In the genomic region with DNA sequence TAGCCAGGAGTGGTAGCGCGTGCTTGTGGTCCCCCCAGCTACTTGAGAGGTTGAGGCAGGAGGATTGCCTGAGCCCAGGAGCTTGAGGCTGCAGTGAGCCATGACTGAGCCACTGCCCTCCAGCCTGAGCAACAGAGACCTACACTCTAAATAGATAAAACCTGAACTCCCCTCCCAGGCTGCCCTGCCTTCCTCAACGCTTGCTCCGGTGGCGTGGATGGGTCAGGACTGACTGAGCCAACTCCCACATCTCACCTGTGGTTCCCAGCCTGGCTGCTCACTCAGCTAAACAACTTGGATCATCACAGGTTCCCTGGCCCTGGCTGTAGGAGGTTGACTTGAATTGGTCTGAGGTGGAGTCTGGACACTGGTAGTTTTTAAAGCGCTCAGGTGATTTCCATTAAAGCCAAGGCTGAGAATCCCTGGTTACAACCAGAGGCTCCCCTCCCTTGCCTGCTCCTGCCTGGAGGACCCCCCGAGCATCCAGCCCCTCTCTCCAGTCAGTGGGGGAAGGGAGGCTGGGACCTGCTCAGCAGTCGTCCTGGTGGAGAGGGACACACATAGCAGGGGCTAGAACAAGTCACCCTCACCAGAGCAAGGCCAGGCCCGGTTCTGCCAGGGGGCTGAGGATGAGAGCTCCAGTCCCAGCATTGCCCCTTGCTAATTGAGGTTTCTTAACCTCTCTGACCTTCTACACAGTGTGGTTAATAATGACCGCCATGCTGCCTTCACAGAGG, we compare ENCODE assay signal across 18 cellular contexts. TPM values are rescaled to one million over a fixed set of nuclear protein-coding genes. Genes with fewer than 3 reads are reported as not detected.
DNase-seq lines count a peak whose midpoint lies in the region; ATAC-seq and TF ChIP-seq lines count a peak whose summit lies in the region.
"Had no signal": no experiment of that assay in that cellular context is flagged by ENCODE, and none has a peak within 500 bp of the region (broad histone marks: within the 10 kb centered on the region; RNA-seq: fewer than 3 reads in every experiment).

No MANE protein-coding gene starts in this region.

- H3K27me3 ChIP-seq in AG04450 (ENCODE audit: control insufficient read depth, insufficient read depth, low read length), result peaks cover 3% of the 10 kb centered on the region
- H3K27me3 ChIP-seq: colonic mucosa had no signal

- 0 out of 2 replicates have a peak, but pooled peaks have one; percentile 12 for TF ChIP-seq CTCF in AG04450 (IDR thresholded peaks at IDR 0.05; ENCODE audit: low read depth, low read length)
- TF ChIP-seq CTCF in GM12873 (IDR thresholded peaks at IDR 0.05; ENCODE audit: insufficient read depth, low read depth, low read length, missing control alignments), result peak; percentile 26
- peak; percentile 8 for TF ChIP-seq CTCF in astrocyte of the spinal cord (IDR thresholded peaks at IDR 0.05; ENCODE audit: low read depth, low read length)

- POLR2A ChIA-PET in AG04450 (lab: Yijun Ruan, JAX), result no interaction called here
- POLR2A ChIA-PET in activated CD4-positive, alpha-beta memory T cell treated with anti-CD3 and anti-CD28 coated beads, Interleukin-2, amount 10 ng/mL, durations not matched to agents 7 days and 5 days (lab: Charles Lee), result interaction anchor here (1.2 kb wide), 1 partner anchor 9 kb away, joined by 4 read pairs; no protein-coding TSS in a partner anchor

- DNase-seq in AG04450 (ENCODE audit: low read depth, low spot score) (no peak), astrocyte of the spinal cord (ENCODE audit: low read depth, low spot score) (no peak), islet precursor cell (peak; percentile 69), NCI-H748 (lab: John Stamatoyannopoulos, UW; ENCODE audit: unreplicated experiment) (no peak)
- no peak for DNase-seq in activated CD4-positive, alpha-beta memory T cell treated with anti-CD3 and anti-CD28 coated beads, Interleukin-2, amount 10 ng/mL, durations not matched to agents 7 days and 5 days
- DNase-seq: activated gamma-delta T cell treated with Interleukin-2 at 50 U/mL for 16 hours, Calu3, colonic mucosa, NCI-H2171 had no signal

- no peak overlapping the region for H3K27ac Mint-ChIP-seq in activated CD4-positive, alpha-beta memory T cell treated with anti-CD3 and anti-CD28 coated beads, Interleukin-2, amount 10 ng/mL, durations not matched to agents 7 days and 5 days
- H3K27ac Mint-ChIP-seq: mesothelial cell of epicardium; T-helper 1 cell treated with Interleukin-12 subunit alpha and Interleukin-12 subunit beta and Interleukin-4 antibody, amounts not matched to agents 30 μg/mL and 1 μg/mL, for 36 hours had no signal

- H3K9me3 Mint-ChIP-seq in activated CD4-positive, alpha-beta memory T cell treated with anti-CD3 and anti-CD28 coated beads, Interleukin-2, amount 10 ng/mL, durations not matched to agents 7 days and 5 days, result peaks cover 3% of the 10 kb centered on the region
- H3K9me3 Mint-ChIP-seq: mesothelial cell of epicardium; T-helper 1 cell treated with Interleukin-12 subunit alpha and Interleukin-12 subunit beta and Interleukin-4 antibody, amounts not matched to agents 30 μg/mL and 1 μg/mL, for 36 hours had no signal

- H3K27me3 Mint-ChIP-seq in activated CD4-positive, alpha-beta memory T cell treated with anti-CD3 and anti-CD28 coated beads, Interleukin-2, amount 10 ng/mL, durations not matched to agents 7 days and 5 days, result no peaks in the 10 kb centered on the region

- CTCF ChIA-PET in AG04450 (lab: Charles Lee), result interaction anchor here (1.4 to 2.6 kb wide), 2 partner anchors 26 to 252 kb away, joined by 4 to 11 read pairs; no protein-coding TSS in a partner anchor
- CTCF ChIA-PET in activated CD4-positive, alpha-beta memory T cell treated with anti-CD3 and anti-CD28 coated beads, Interleukin-2, amount 10 ng/mL, durations not matched to agents 7 days and 5 days (lab: Charles Lee), result interaction anchor here (2.1 to 10.2 kb wide), 2 partner anchors 16 to 17 kb away, joined by 8 to 154 read pairs; no protein-coding TSS in a partner anchor

- no peak overlapping the region for H3K27ac ChIP-seq in AG04450 (ENCODE audit: low read depth, low read length)
- H3K27ac ChIP-seq: colonic mucosa, KMS-11, neutrophil had no signal

- H3K9me3 ChIP-seq in AG04450 (ENCODE audit: control insufficient read depth, insufficient read depth, low read length), result no peaks in the 10 kb centered on the region
- H3K9me3 ChIP-seq: colonic mucosa, neutrophil had no signal

- peaks cover 50% of the 10 kb centered on the region for H3K4me1 Mint-ChIP-seq in activated CD4-positive, alpha-beta memory T cell treated with anti-CD3 and anti-CD28 coated beads, Interleukin-2, amount 10 ng/mL, durations not matched to agents 7 days and 5 days

- no peaks in the 10 kb centered on the region for H3K36me3 Mint-ChIP-seq in activated CD4-positive, alpha-beta memory T cell treated with anti-CD3 and anti-CD28 coated beads, Interleukin-2, amount 10 ng/mL, durations not matched to agents 7 days and 5 days (ENCODE audit: low read depth)
- H3K36me3 Mint-ChIP-seq: mesothelial cell of epicardium had no signal

- in situ Hi-C loops in astrocyte of the spinal cord (cut with HindIII; ENCODE audit: low sequenced_read_pairs), result no loop called here

- H3K4me3 ChIP-seq in AG04450 (ENCODE audit: low read depth, low read length), result no peak overlapping the region
- no peak overlapping the region for H3K4me3 ChIP-seq in astrocyte of the spinal cord (ENCODE audit: low read depth, low read length)
- H3K4me3 ChIP-seq: colonic mucosa had no signal

- no peak overlapping the region for H3K4me3 Mint-ChIP-seq in activated CD4-positive, alpha-beta memory T cell treated with anti-CD3 and anti-CD28 coated beads, Interleukin-2, amount 10 ng/mL, durations not matched to agents 7 days and 5 days
- H3K4me3 Mint-ChIP-seq: mesothelial cell of epicardium; T-helper 1 cell treated with Interleukin-12 subunit alpha and Interleukin-12 subunit beta and Interleukin-4 antibody, amounts not matched to agents 30 μg/mL and 1 μg/mL, for 36 hours had no signal

- ATAC-seq in HG03521 (IDR thresholded peaks at IDR 0.05; ENCODE audit: unreplicated experiment) (no peak), HG02870 (IDR thresholded peaks at IDR 0.05; ENCODE audit: unreplicated experiment) (no peak)
- ATAC-seq: activated CD4-positive, CD25-positive, alpha-beta regulatory T cell treated with anti-CD3 and anti-CD28 coated beads, Interleukin-2, amount 50 U/mL, for 24 hours; right cardiac atrium had no signal

RNA-seq across cellular contexts. Expression of a gene that starts 47.0 kb away (rescaled TPM):
- 17.2 and 25.8 TPM in 2 replicates for polyA plus RNA-seq in AG04450 (2011; rRNA removed)
- 23.7 and 27.7 TPM in 2 replicates for polyA minus RNA-seq in AG04450 (2011; rRNA and poly(A)+ RNA removed)
- 10 to 100 TPM; 49.4 to 54.7 TPM for total RNA-seq in activated CD4-positive, alpha-beta memory T cell treated with anti-CD3 and anti-CD28 coated beads, Interleukin-2, amount 10 ng/mL, durations not matched to agents 7 days and 5 days
